ENCODE assay signal across 1 cellular context in genomic region chr3:185151101-185151958, GRCh38.
TF ChIP-seq lines count a peak whose summit lies in the region.

No MANE protein-coding gene starts in this region.

TF ChIP-seq in HepG2, 621 proteins besides CTCF, POLR2A, EP300 and RAD21 (continued from another document):
- no peak for TF ChIP-seq HOXA5 (CRISPR knock-in tag; IDR thresholded peaks at IDR 0.05)
- no peak for TF ChIP-seq AGO2 (optimal IDR thresholded peaks at IDR 0.05; ENCODE audit: low read depth, low read length)
- TF ChIP-seq NCOR1 (IDR thresholded peaks at IDR 0.05; ENCODE audit: borderline replicate concordance, low read length), result no peak
